In genomic region chr5:31963961-31964360, GRCh38 we compare ENCODE assay signal across 20 cellular contexts.
A peak's percentile ranks its signal among the peaks of the same experiment; 100 is the strongest.
DNase-seq lines count a peak whose midpoint lies in the region; ATAC-seq, FAIRE-seq and TF ChIP-seq lines count a peak whose summit lies in the region.
"Had no signal": no experiment of that assay in that cellular context is flagged by ENCODE, and none has a peak within 500 bp of the region (broad histone marks: within the 10 kb centered on the region; RNA-seq: fewer than 3 reads in every experiment).

No MANE protein-coding gene starts in this region.

- H4K20me1 ChIP-seq in astrocyte (ENCODE audit: insufficient read depth, low read length), result no peaks in the 10 kb centered on the region

- H3K4me1 ChIP-seq in A549, result peaks cover 23% of the 10 kb centered on the region
- H3K4me1 ChIP-seq in astrocyte (ENCODE audit: insufficient read depth, low read length), result peaks cover 14% of the 10 kb centered on the region
- H3K4me1 ChIP-seq in left lung, result peaks cover 16 to 20% of the 10 kb centered on the region in 2 donors
- peaks cover 21% of the 10 kb centered on the region for H3K4me1 ChIP-seq in rectal smooth muscle tissue (ENCODE audit: control insufficient read depth, insufficient read depth, low read length)
- H3K4me1 ChIP-seq in colonic mucosa, result no peaks in the 10 kb centered on the region

- TF ChIP-seq EP300 in A549 (IDR thresholded peaks at IDR 0.05), result no peak

- DNase-seq in A549 (ENCODE audit: low read depth in 1 of 2, low spot score in 1 of 2) (no peak), astrocyte (ENCODE audit: low read depth) (no peak), left lung (no peak), NCI-H1092 (lab: John Stamatoyannopoulos, UW) (no peak), H7 (no peak), colonic mucosa (no peak)
- DNase-seq: activated CD8-positive, alpha-beta T cell treated with anti-CD3 and anti-CD28 coated beads, Interleukin-2, amount 10 ng/mL, durations not matched to agents 7 days and 5 days; activated gamma-delta T cell treated with Interleukin-2 at 50 U/mL for 16 hours; KBM-7; SHP77; small intestine; stimulated activated CD4-positive, alpha-beta T cell treated with anti-CD3 and anti-CD28 coated beads, Interleukin-4, amount 100 ng/mL, for 1 hour; stimulated activated naive CD4-positive, alpha-beta T cell treated with Interleukin-2 at 50 U/mL for 16 hours; SW 1271 had no signal

- H3K4me2 ChIP-seq in A549 (peak overlapping the region; percentile 44; the same call in 1 of the 3 replicates), astrocyte (ENCODE audit: low read length) (no peak overlapping the region)

- H3K27me3 ChIP-seq in astrocyte (ENCODE audit: insufficient read depth, low read length) (no peaks in the 10 kb centered on the region), left lung (no peaks in the 10 kb centered on the region), rectal smooth muscle tissue (ENCODE audit: control insufficient read depth, insufficient read depth, low read length) (no peaks in the 10 kb centered on the region), H7 (ENCODE audit: control insufficient read depth, insufficient read depth, low read length) (no peaks in the 10 kb centered on the region), colonic mucosa (no peaks in the 10 kb centered on the region)
- H3K27me3 ChIP-seq: cardiac muscle cell, tibial nerve had no signal

- no peaks in the 10 kb centered on the region for H3K36me3 ChIP-seq in astrocyte (ENCODE audit: insufficient read depth, low read length)
- H3K36me3 ChIP-seq in left lung, result no peaks in the 10 kb centered on the region
- H3K36me3 ChIP-seq in rectal smooth muscle tissue (ENCODE audit: control insufficient read depth, insufficient read depth, low read length), result no peaks in the 10 kb centered on the region
- H3K36me3 ChIP-seq in H7 (replicated peaks; ENCODE audit: control insufficient read depth, insufficient read depth, low read length), result no peaks in the 10 kb centered on the region; the same call in 1 of the 2 replicates
- H3K36me3 ChIP-seq in colonic mucosa, result no peaks in the 10 kb centered on the region
- H3K36me3 ChIP-seq: cardiac muscle cell, tibial nerve had no signal

- H3K4me3 Mint-ChIP-seq in astrocyte (ENCODE audit: unreplicated experiment), result no peak overlapping the region
- H3K4me3 Mint-ChIP-seq: activated CD8-positive, alpha-beta T cell treated with anti-CD3 and anti-CD28 coated beads, Interleukin-2, amount 10 ng/mL, durations not matched to agents 7 days and 5 days had no signal

- POLR2A ChIA-PET in A549 (lab: Yijun Ruan, JAX), result no interaction called here

- FAIRE-seq in A549 (lab: Jason Lieb, UNC) (no peak), astrocyte (lab: Jason Lieb, UNC) (no peak)
- FAIRE-seq: frontal cortex, small intestine had no signal

- ATAC-seq in A549 (no peak), left lung (no peak), HG02642 (IDR thresholded peaks at IDR 0.05; ENCODE audit: poor library complexity, unreplicated experiment) (no peak)
- ATAC-seq: activated CD4-positive, CD25-positive, alpha-beta regulatory T cell treated with anti-CD3 and anti-CD28 coated beads, Interleukin-2, amount 50 U/mL, for 24 hours; activated CD8-positive, alpha-beta T cell treated with anti-CD3 and anti-CD28 coated beads, Interleukin-2, amount 10 ng/mL, durations not matched to agents 7 days and 5 days had no signal

- H3K9me3 Mint-ChIP-seq in astrocyte (ENCODE audit: unreplicated experiment), result peaks cover 1% of the 10 kb centered on the region

- peak overlapping the region in 1 of 2 experiments; percentile 63; a peak in 3 of 6 replicates for H3K27ac ChIP-seq in A549
- no peak overlapping the region for H3K27ac ChIP-seq in astrocyte (ENCODE audit: low read depth, low read length)
- peak overlapping the region; percentile 57 to 77 for H3K27ac ChIP-seq in left lung
- peak overlapping the region; percentile 59 for H3K27ac ChIP-seq in rectal smooth muscle tissue (ENCODE audit: low read depth, low read length)
- H3K27ac ChIP-seq in colonic mucosa, result no peak overlapping the region
- H3K27ac ChIP-seq: cardiac muscle cell had no signal

- H2AFZ ChIP-seq in astrocyte (ENCODE audit: low read depth, low read length), result no peak overlapping the region

- 58% methylated on average over 3 of the region's 3 CpGs for WGBS in A549 (ENCODE audit: missing lambda C conversion rate)

- H3K27ac Mint-ChIP-seq in astrocyte (ENCODE audit: unreplicated experiment), result peak overlapping the region; percentile 76
- H3K27ac Mint-ChIP-seq: activated CD8-positive, alpha-beta T cell treated with anti-CD3 and anti-CD28 coated beads, Interleukin-2, amount 10 ng/mL, durations not matched to agents 7 days and 5 days had no signal

- no peak for TF ChIP-seq RAD21 in A549 (conservative IDR thresholded peaks at IDR 0.05 in 1 of 2, IDR thresholded peaks at IDR 0.05 in 1 of 2)

- intact Hi-C loops in left lung (cut with DNase I), result no loop called here
- intact Hi-C loops in colonic mucosa (cut with DNase I), result no loop called here

- H3K4me3 ChIP-seq in A549 (no peak overlapping the region), astrocyte (ENCODE audit: insufficient read depth, low read depth, low read length) (no peak overlapping the region), left lung (no peak overlapping the region), rectal smooth muscle tissue (ENCODE audit: low read length) (no peak overlapping the region), H7 (ENCODE audit: insufficient read depth, low read depth, low read length) (no peak overlapping the region), colonic mucosa (no peak overlapping the region)
- H3K4me3 ChIP-seq: cardiac muscle cell had no signal

- CTCF ChIA-PET in A549 (lab: Yijun Ruan, JAX), result interaction anchor here (1.4 kb wide), 1 partner anchor 9 kb away, joined by 5 read pairs; no protein-coding TSS in a partner anchor

- H3K9ac ChIP-seq in astrocyte (ENCODE audit: low read length) (no peak overlapping the region), rectal smooth muscle tissue (ENCODE audit: low read length) (no peak overlapping the region), colonic mucosa (ENCODE audit: low read depth in 2 of 2, low read length in 2 of 2) (no peak overlapping the region)

- no peak for TF ChIP-seq POLR2A in A549 (IDR thresholded peaks at IDR 0.05; ENCODE audit: low read length)

- H3K36me3 Mint-ChIP-seq in astrocyte (ENCODE audit: low read depth, unreplicated experiment), result peaks cover 2% of the 10 kb centered on the region

- H3K4me1 Mint-ChIP-seq in astrocyte (ENCODE audit: low read depth, unreplicated experiment), result peaks cover 24% of the 10 kb centered on the region

- H3K27me3 Mint-ChIP-seq in astrocyte (ENCODE audit: low read depth, unreplicated experiment), result no peaks in the 10 kb centered on the region

- no peaks in the 10 kb centered on the region for H3K79me2 ChIP-seq in astrocyte (ENCODE audit: insufficient read depth, low read length)

- TF ChIP-seq CTCF in A549 (IDR thresholded peaks at IDR 0.05), result no peak
- TF ChIP-seq CTCF in astrocyte (IDR thresholded peaks at IDR 0.05; ENCODE audit: insufficient read depth, low read depth, low read length), result no peak
- TF ChIP-seq CTCF in left lung (IDR thresholded peaks at IDR 0.05), result no peak
- no peak for TF ChIP-seq CTCF in colonic mucosa (IDR thresholded peaks at IDR 0.05)

- H3K9me3 ChIP-seq in A549, result no peaks in the 10 kb centered on the region
- no peaks in the 10 kb centered on the region for H3K9me3 ChIP-seq in astrocyte (ENCODE audit: insufficient read depth, low read depth, low read length)
- no peaks in the 10 kb centered on the region for H3K9me3 ChIP-seq in left lung
- no peaks in the 10 kb centered on the region for H3K9me3 ChIP-seq in colonic mucosa
- H3K9me3 ChIP-seq: tibial nerve had no signal

TF ChIP-seq in A549, 52 proteins besides CTCF, POLR2A, EP300 and RAD21:
- no peak for TF ChIP-seq HES2 (IDR thresholded peaks at IDR 0.05)
- no peak for TF ChIP-seq HOXA7 (CRISPR knock-in tag; IDR thresholded peaks at IDR 0.05)
- no peak for TF ChIP-seq TFCP2L1 (CRISPR knock-in tag; IDR thresholded peaks at IDR 0.05)
- TF ChIP-seq CBX2 (IDR thresholded peaks at IDR 0.05; ENCODE audit: borderline replicate concordance, low read depth), result no peak
- TF ChIP-seq FOSB (CRISPR knock-in tag; IDR thresholded peaks at IDR 0.05), result no peak
- TF ChIP-seq CHD4 (IDR thresholded peaks at IDR 0.05; ENCODE audit: borderline replicate concordance), result no peak
- TF ChIP-seq EHF (CRISPR knock-in tag; IDR thresholded peaks at IDR 0.05), result no peak

Comparison
In these comparisons a context has a peak if more than half of its experiments do, and no peak if none do; other contexts are left out.
1. H3K27ac ChIP-seq: peak in left lung (2 of 2) and rectal smooth muscle tissue (single experiment); none in astrocyte (single experiment) and colonic mucosa (single experiment).